In the genomic region with DNA sequence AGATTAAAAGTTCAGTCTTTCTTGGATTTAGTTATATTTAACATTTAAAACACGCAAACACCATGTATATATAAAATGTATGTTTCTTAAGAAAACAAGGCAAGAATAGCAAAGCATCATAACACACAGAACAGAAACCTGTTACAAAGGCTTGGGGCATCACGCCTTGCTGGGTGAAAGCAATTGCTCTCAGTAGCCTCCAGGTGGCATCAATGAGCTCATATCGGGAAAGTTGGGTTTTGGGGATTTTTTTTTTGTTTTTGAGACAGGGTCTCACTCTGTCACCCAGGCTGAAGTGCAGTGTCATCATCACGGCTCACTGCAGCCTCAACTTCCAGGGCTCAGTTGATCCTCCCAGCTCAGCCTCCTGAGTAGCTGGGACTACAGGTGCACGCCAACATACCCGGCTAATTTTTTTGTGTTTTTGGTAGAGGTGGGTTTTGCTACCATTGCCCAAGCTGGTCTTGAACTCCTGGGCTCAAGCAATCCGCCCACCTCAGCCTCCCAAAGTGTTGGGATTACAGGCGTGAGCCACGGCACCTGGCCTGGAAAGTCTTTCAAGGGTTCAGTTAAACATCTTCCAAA, we compare ENCODE assay signal across 8 cellular contexts. TPM values are rescaled to one million over a fixed set of nuclear protein-coding genes. Genes with fewer than 3 reads are reported as not detected.
DNase-seq lines count a peak whose midpoint lies in the region; ATAC-seq and TF ChIP-seq lines count a peak whose summit lies in the region.

No MANE protein-coding gene starts in this region.

- no peaks in the 10 kb centered on the region for H3K9me3 ChIP-seq in adrenal gland (replicated peaks in 1 of 3)

- no peak overlapping the region for H3K4me3 ChIP-seq in GM12865 (ENCODE audit: low read depth, low read length)
- H3K4me3 ChIP-seq in adrenal gland, result no peak overlapping the region

- peak; percentile 66 for DNase-seq in AG08396 (ENCODE audit: low spot score)
- peak; percentile 62 for DNase-seq in GM12865 (ENCODE audit: low read depth)
- peak; percentile 57 for DNase-seq in NCI-H2227 (lab: John Stamatoyannopoulos, UW; ENCODE audit: unreplicated experiment)
- peak in 2 of 7 donors; percentile 42 to 59 for DNase-seq in adrenal gland
- DNase-seq in iPS-NIHi11 (ENCODE audit: low spot score), result peak; percentile 79
- peak; percentile 42 for DNase-seq in stimulated activated CD8-positive, alpha-beta memory T cell treated with anti-CD3 and anti-CD28 coated beads, Interleukin-4, amount 100 ng/mL, for 48 hours

- H3K27ac ChIP-seq in adrenal gland, result no peak overlapping the region

- TF ChIP-seq CTCF in GM12865 (IDR thresholded peaks at IDR 0.05; ENCODE audit: insufficient read depth, low read depth, low read length, missing control alignments), result peak; percentile 75
- peak; percentile 42 to 81 (median 63) for TF ChIP-seq CTCF in adrenal gland (IDR thresholded peaks at IDR 0.05)

- ATAC-seq in HG03175 (IDR thresholded peaks at IDR 0.05; ENCODE audit: unreplicated experiment), result no peak
- no peak for ATAC-seq in GM18520 (IDR thresholded peaks at IDR 0.05; ENCODE audit: unreplicated experiment)

- peaks cover 0 to 25% of the 10 kb centered on the region in 2 donors for H3K36me3 ChIP-seq in adrenal gland (replicated peaks in 1 of 2)

- intact Hi-C loops in adrenal gland (cut with DNase I), result loop anchor here in 1 of 2 donors (5.0 kb wide), 1 partner anchor 212 kb away; no protein-coding TSS in a partner anchor

- no peak for TF ChIP-seq POLR2A in adrenal gland (IDR thresholded peaks at IDR 0.05)

- H3K4me1 ChIP-seq in adrenal gland (replicated peaks in 1 of 2), result peaks cover 10 to 13% of the 10 kb centered on the region in 2 donors

- 59 to 64% (median 62%) methylated on average over 9 of the region's 9 CpGs for WGBS in adrenal gland, 4 donors

- H3K27me3 ChIP-seq in adrenal gland, result no peaks in the 10 kb centered on the region

RNA-seq across cellular contexts. Expression of gene CYB5D2, which starts 56.9 kb away (rescaled TPM):
- 10 to 100 TPM; 15.8 to 67.3 (median 48.1) TPM for total RNA-seq in adrenal gland
- 10 to 100 TPM; 23.7 to 31.5 (median 24.7) TPM for polyA plus RNA-seq in adrenal gland

RNA-seq across cellular contexts. Expression of gene ZZEF1, which starts 57.1 kb away (rescaled TPM):
- total RNA-seq in adrenal gland, result 10 to 100 TPM; 33.2 to 73.4 (median 47.8) TPM
- 10 to 100 TPM; 16.9 to 22.7 (median 21.2) TPM for polyA plus RNA-seq in adrenal gland
